Comparison of ENCODE assay signal across 1 cellular context in genomic region chr6:36566418-36566905, GRCh38.
A peak's percentile ranks its signal among the peaks of the same experiment; 100 is the strongest.
TF ChIP-seq lines count a peak whose summit lies in the region.

No MANE protein-coding gene starts in this region.

TF ChIP-seq in HepG2, 621 proteins besides CTCF, POLR2A, EP300 and RAD21 (continued from another document and continues in another):
- TF ChIP-seq ZSCAN5A (CRISPR knock-in tag; IDR thresholded peaks at IDR 0.05; ENCODE audit: borderline replicate concordance) (no peak; the same call in 1 of the 2 replicates), TGIF2 (CRISPR knock-in tag; IDR thresholded peaks at IDR 0.05) (no peak; the same call in 1 of the 2 replicates), ATF1 (CRISPR knock-in tag; IDR thresholded peaks at IDR 0.05) (no peak), SNAPC4 (CRISPR knock-in tag; IDR thresholded peaks at IDR 0.05) (0 out of 2 replicates have a peak, but pooled peaks have one; percentile 56), GMEB2 (CRISPR knock-in tag; IDR thresholded peaks at IDR 0.05; ENCODE audit: low read depth) (no peak), ZNF362 (CRISPR knock-in tag; IDR thresholded peaks at IDR 0.05; ENCODE audit: borderline replicate concordance) (peak; percentile 60; the same call in 1 of the 2 replicates), MNT (IDR thresholded peaks at IDR 0.05) (peak; percentile 89), ZNF496 (CRISPR knock-in tag; IDR thresholded peaks at IDR 0.05; ENCODE audit: insufficient replicate concordance) (no peak), ZNF276 (CRISPR knock-in tag; IDR thresholded peaks at IDR 0.05; ENCODE audit: low read depth) (no peak), ZNF768 (CRISPR knock-in tag; IDR thresholded peaks at IDR 0.05) (no peak), SP5 (CRISPR knock-in tag; IDR thresholded peaks at IDR 0.05; ENCODE audit: borderline replicate concordance, low read depth) (peak; percentile 59; the same call in 1 of the 2 replicates), SIN3B (IDR thresholded peaks at IDR 0.05; ENCODE audit: low read length) (0 out of 2 replicates have a peak, but pooled peaks have one; percentile 27), DPF2 (CRISPR knock-in tag; IDR thresholded peaks at IDR 0.05; ENCODE audit: borderline replicate concordance, low read depth) (peak; percentile 83), KLF12 (CRISPR knock-in tag; IDR thresholded peaks at IDR 0.05; ENCODE audit: borderline replicate concordance) (0 out of 2 replicates have a peak, but pooled peaks have one; percentile 54), IKZF5 (CRISPR knock-in tag; IDR thresholded peaks at IDR 0.05) (peak; percentile 80), DRAP1 (CRISPR knock-in tag; IDR thresholded peaks at IDR 0.05) (peak; percentile 59; the same call in 1 of the 2 replicates), RFXAP (CRISPR knock-in tag; IDR thresholded peaks at IDR 0.05; ENCODE audit: borderline replicate concordance) (peak; percentile 66; the same call in 1 of the 2 replicates), ZNF343 (CRISPR knock-in tag; IDR thresholded peaks at IDR 0.05) (0 out of 2 replicates have a peak, but pooled peaks have one; percentile 22), ZNF274 (CRISPR knock-in tag; IDR thresholded peaks at IDR 0.05) (no peak), ZBTB3 (CRISPR knock-in tag; IDR thresholded peaks at IDR 0.05; ENCODE audit: borderline replicate concordance, low read depth) (0 out of 2 replicates have a peak, but pooled peaks have one; percentile 71), MIER2 (CRISPR knock-in tag; IDR thresholded peaks at IDR 0.05) (peak; percentile 66; the same call in 1 of the 2 replicates), PATZ1 (CRISPR knock-in tag; IDR thresholded peaks at IDR 0.05) (peak; percentile 72), SMAD3 (CRISPR knock-in tag; IDR thresholded peaks at IDR 0.05) (0 out of 2 replicates have a peak, but pooled peaks have one; percentile 18), HNF4A (CRISPR knock-in tag; IDR thresholded peaks at IDR 0.05) (peak; percentile 99), PRPF4 (IDR thresholded peaks at IDR 0.05; ENCODE audit: low read depth, low read length, poor library complexity, severe bottlenecking) (peak; percentile 43), ZNF770 (CRISPR knock-in tag; IDR thresholded peaks at IDR 0.05) (peak; percentile 61), ZSCAN21 (CRISPR knock-in tag; IDR thresholded peaks at IDR 0.05; ENCODE audit: borderline replicate concordance) (no peak), ZNF510 (CRISPR knock-in tag; IDR thresholded peaks at IDR 0.05; ENCODE audit: low read depth) (no peak), PAF1 (CRISPR knock-in tag; IDR thresholded peaks at IDR 0.05) (no peak), ZNF230 (CRISPR knock-in tag; IDR thresholded peaks at IDR 0.05) (0 out of 2 replicates have a peak, but pooled peaks have one; percentile 58), GABPA (IDR thresholded peaks at IDR 0.05; ENCODE audit: low read depth, low read length) (no peak), GABPA (CRISPR knock-in tag; IDR thresholded peaks at IDR 0.05; ENCODE audit: low read depth) (peak; percentile 14; the same call in 1 of the 2 replicates), ZBTB7B (CRISPR knock-in tag; IDR thresholded peaks at IDR 0.05) (peak; percentile 69), GATAD1 (CRISPR knock-in tag; IDR thresholded peaks at IDR 0.05) (no peak), ZNF264 (CRISPR knock-in tag; IDR thresholded peaks at IDR 0.05) (peak; percentile 75), ZBTB39 (CRISPR knock-in tag; IDR thresholded peaks at IDR 0.05) (no peak), NFE2L2 (IDR thresholded peaks at IDR 0.05; ENCODE audit: low read length) (no peak; the same call in 1 of the 2 replicates)
